1 cellular context compared by ENCODE assay signal in the genomic region with DNA sequence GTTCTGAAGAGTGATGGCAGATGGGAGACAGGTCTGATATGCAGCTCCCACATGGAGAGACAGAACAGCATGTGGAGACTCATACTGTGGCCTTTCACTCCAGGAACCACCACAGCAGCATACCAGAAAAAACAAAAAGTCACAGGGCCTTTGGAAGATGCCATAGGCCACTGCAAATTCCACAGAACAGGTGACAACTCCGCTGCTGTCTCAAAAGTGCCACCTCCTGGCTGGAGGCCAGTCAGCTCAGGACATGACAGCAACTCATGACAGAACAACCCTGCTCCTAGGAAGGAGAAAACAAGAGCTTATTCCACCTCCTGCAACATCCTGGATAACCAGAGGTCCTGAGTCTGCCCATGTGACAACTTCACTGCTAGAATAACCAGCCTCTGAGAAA.
TF ChIP-seq lines count a peak whose summit lies in the region.

No MANE protein-coding gene starts in this region.

TF ChIP-seq in HepG2, 621 proteins besides CTCF, POLR2A, EP300 and RAD21:
- TF ChIP-seq SMC3 (IDR thresholded peaks at IDR 0.05; ENCODE audit: low read length) (peak; percentile 30; the same call in 1 of the 2 replicates), STAG1 (CRISPR knock-in tag; IDR thresholded peaks at IDR 0.05) (peak; percentile 65)
